14 cellular contexts compared by ENCODE assay signal in the genomic region with DNA sequence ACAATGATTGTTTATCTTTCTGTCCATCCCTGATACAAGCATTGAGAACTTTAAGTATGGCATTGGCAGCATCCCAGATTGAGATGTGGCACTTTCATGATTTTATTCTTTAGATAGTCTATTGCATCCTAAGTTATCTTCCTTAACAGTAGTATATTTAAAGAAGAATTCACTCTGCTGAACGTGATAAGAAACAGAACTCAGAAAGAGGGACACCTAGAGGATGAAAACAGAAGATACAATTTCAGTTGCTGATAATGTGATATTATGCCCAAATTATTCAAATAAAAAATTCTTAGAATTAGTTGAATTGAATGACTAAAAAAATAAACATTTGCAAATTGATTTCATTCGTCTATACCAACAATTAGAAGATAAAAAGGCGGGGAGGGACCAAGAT.
DNase-seq lines count a peak whose midpoint lies in the region; ATAC-seq, FAIRE-seq and TF ChIP-seq lines count a peak whose summit lies in the region.
"Had no signal": no experiment of that assay in that cellular context is flagged by ENCODE, and none has a peak within 500 bp of the region (broad histone marks: within the 10 kb centered on the region; RNA-seq: fewer than 3 reads in every experiment).

No MANE protein-coding gene starts in this region.

- H3K4me3 ChIP-seq in liver (ENCODE audit: low read depth in 1 of 3, low read length in 3 of 3), result no peak overlapping the region
- no peak overlapping the region for H3K4me3 ChIP-seq in HepG2 (replicated peaks in 1 of 3; ENCODE audit: insufficient read depth in 1 of 3, low read depth in 2 of 3, low read length in 3 of 3)
- no peak overlapping the region for H3K4me3 ChIP-seq in PC-3 (ENCODE audit: low read length)
- no peak overlapping the region for H3K4me3 ChIP-seq in epithelial cell of proximal tubule (ENCODE audit: low read depth, low read length)
- H3K4me3 ChIP-seq in upper lobe of right lung, result no peak overlapping the region

- intact Hi-C loops in HepG2 (cut with micrococcal nuclease; ENCODE audit: unreplicated experiment) (no loop called here), PC-3 (cut with micrococcal nuclease) (no loop called here), upper lobe of right lung (cut with DNase I) (no loop called here)

- H3K9me3 ChIP-seq in liver (ENCODE audit: control insufficient read depth in 4 of 4, low read length in 3 of 4), result peaks cover 0 to 2% (median 0%) of the 10 kb centered on the region in 4 donors
- no peaks in the 10 kb centered on the region for H3K9me3 ChIP-seq in HepG2 (ENCODE audit: low read length)
- no peaks in the 10 kb centered on the region for H3K9me3 ChIP-seq in PC-3 (ENCODE audit: low read length)
- no peaks in the 10 kb centered on the region for H3K9me3 ChIP-seq in upper lobe of right lung
- H3K9me3 ChIP-seq: Caco-2 had no signal

- CTCF ChIA-PET in HepG2 (lab: Yijun Ruan, JAX; ENCODE audit: low intra/inter-chr PET ratio, low total read pairs), result no interaction called here
- CTCF ChIA-PET in PC-3 (lab: Charles Lee), result no interaction called here

- no TSS peak for BruUV-seq in HepG2 (replicated peaks; lab: Mats Ljungman, UMichigan)
- no TSS peak for BruUV-seq in PC-3 (replicated peaks; lab: Mats Ljungman, UMichigan)

- H3K36me3 ChIP-seq in liver (ENCODE audit: control insufficient read depth in 4 of 4, insufficient read depth in 3 of 4, low read depth in 1 of 4, low read length in 3 of 4), result no peaks in the 10 kb centered on the region
- no peaks in the 10 kb centered on the region for H3K36me3 ChIP-seq in HepG2 (replicated peaks in 1 of 2; ENCODE audit: control insufficient read depth in 1 of 2, insufficient read depth in 2 of 2, low read length in 2 of 2)
- H3K36me3 ChIP-seq in PC-3 (ENCODE audit: low read depth, low read length), result no peaks in the 10 kb centered on the region
- no peaks in the 10 kb centered on the region for H3K36me3 ChIP-seq in upper lobe of right lung

- TF ChIP-seq EP300 in HepG2 (IDR thresholded peaks at IDR 0.05; ENCODE audit: low read depth in 2 of 2, low read length in 2 of 2) (no peak), HepG2 (CRISPR knock-in tag; IDR thresholded peaks at IDR 0.05; ENCODE audit: borderline replicate concordance) (no peak)

- H3K27ac ChIP-seq in liver (ENCODE audit: low read depth in 1 of 2, low read length in 2 of 2), result no peak overlapping the region
- no peak overlapping the region for H3K27ac ChIP-seq in HepG2 (ENCODE audit: extremely low read length, insufficient read depth, low read length)
- H3K27ac ChIP-seq in PC-3 (ENCODE audit: low read length), result no peak overlapping the region
- H3K27ac ChIP-seq in upper lobe of right lung, result no peak overlapping the region

- no peaks in the 10 kb centered on the region for H3K4me1 ChIP-seq in liver (ENCODE audit: control insufficient read depth in 4 of 4, insufficient read depth in 4 of 4, low read length in 3 of 4)
- no peaks in the 10 kb centered on the region for H3K4me1 ChIP-seq in HepG2 (ENCODE audit: insufficient read depth, low read length)
- no peaks in the 10 kb centered on the region for H3K4me1 ChIP-seq in PC-3 (ENCODE audit: insufficient read depth, low read length)
- H3K4me1 ChIP-seq in upper lobe of right lung, result no peaks in the 10 kb centered on the region
- H3K4me1 ChIP-seq: Caco-2 had no signal

- H4K20me1 ChIP-seq in HepG2 (ENCODE audit: insufficient read depth, low read length) (no peaks in the 10 kb centered on the region), PC-3 (ENCODE audit: low read length) (no peaks in the 10 kb centered on the region)

- H3K9ac ChIP-seq in liver (ENCODE audit: low read depth in 1 of 2, low read length in 2 of 2) (no peak overlapping the region), HepG2 (ENCODE audit: insufficient read depth, low read depth, low read length) (no peak overlapping the region), PC-3 (ENCODE audit: low read length) (no peak overlapping the region)

- in situ Hi-C loops in HepG2 (cut with HindIII; ENCODE audit: extremely low pct_ligation_motif_present, low pct_unique_long_range_greater_than_20kb), result no loop called here

- H3K27me3 ChIP-seq in liver (ENCODE audit: control insufficient read depth in 4 of 4, insufficient read depth in 4 of 4, low read length in 3 of 4) (no peaks in the 10 kb centered on the region), HepG2 (ENCODE audit: control insufficient read depth in 1 of 2, insufficient read depth in 2 of 2, low read length in 2 of 2) (no peaks in the 10 kb centered on the region), PC-3 (ENCODE audit: low read length) (no peaks in the 10 kb centered on the region), upper lobe of right lung (no peaks in the 10 kb centered on the region)

- TF ChIP-seq RAD21 in liver (IDR thresholded peaks at IDR 0.05) (peak; percentile 46 to 51), HepG2 (CRISPR knock-in tag; IDR thresholded peaks at IDR 0.05) (no peak)

- TF ChIP-seq CTCF in liver (IDR thresholded peaks at IDR 0.05; ENCODE audit: low read depth, low read length, missing input control) (peak; percentile 24), HepG2 (CRISPR knock-in tag; IDR thresholded peaks at IDR 0.05) (no peak), PC-3 (conservative IDR thresholded peaks at IDR 0.05; ENCODE audit: low read depth, low read length) (peak; percentile 61), epithelial cell of proximal tubule (conservative IDR thresholded peaks at IDR 0.05; ENCODE audit: low read depth, low read length) (peak; percentile 44), upper lobe of right lung (IDR thresholded peaks at IDR 0.05) (peak; percentile 35)

- FAIRE-seq in HepG2 (lab: Jason Lieb, UNC), result no peak
- FAIRE-seq: frontal cortex, H54 had no signal

- POLR2A ChIA-PET in HepG2 (lab: Yijun Ruan, JAX) (no interaction called here), PC-3 (lab: Charles Lee; ENCODE audit: unreplicated experiment) (no interaction called here)

- ATAC-seq in HepG2, result no peak
- ATAC-seq in PC-3, result no peak
- no peak for ATAC-seq in upper lobe of right lung
- no peak for ATAC-seq in GM21360 (IDR thresholded peaks at IDR 0.05; ENCODE audit: unreplicated experiment)
- ATAC-seq in GM21447 (IDR thresholded peaks at IDR 0.05; ENCODE audit: unreplicated experiment), result no peak
- no peak for ATAC-seq in GM18498 (IDR thresholded peaks at IDR 0.05; ENCODE audit: unreplicated experiment)

- no peaks in the 10 kb centered on the region for H3K9me2 ChIP-seq in PC-3 (replicated peaks; ENCODE audit: low read length)

- WGBS in liver, result 31% methylated on average over 3 of the region's 3 CpGs
- WGBS in HepG2 (ENCODE audit: low lambda C conversion rate), result 0% methylated on average over 3 of the region's 3 CpGs

- H3K4me2 ChIP-seq in HepG2 (ENCODE audit: low read depth, low read length) (no peak overlapping the region), PC-3 (ENCODE audit: low read length) (no peak overlapping the region)

- no peaks in the 10 kb centered on the region for H3K79me2 ChIP-seq in HepG2 (ENCODE audit: insufficient read depth, low read length)
- no peaks in the 10 kb centered on the region for H3K79me2 ChIP-seq in PC-3 (ENCODE audit: low read length)

- H2AFZ ChIP-seq in HepG2 (ENCODE audit: low read length), result no peak overlapping the region
- peak overlapping the region; percentile 28; the same call in 1 of the 2 replicates for H2AFZ ChIP-seq in PC-3 (ENCODE audit: low read length)

- DNase-seq in HepG2 (ENCODE audit: low spot score), result no peak
- peak; percentile 33 for DNase-seq in PC-3
- DNase-seq in epithelial cell of proximal tubule (ENCODE audit: low read depth), result no peak
- no peak for DNase-seq in upper lobe of right lung
- DNase-seq: activated gamma-delta T cell treated with Interleukin-2 at 50 U/mL for 16 hours; Caco-2; cerebellar nuclear complex; stimulated activated CD4-positive, alpha-beta T cell treated with anti-CD3 and anti-CD28 coated beads, Interleukin-12 subunit alpha, Interleukin-12 subunit beta, amount 100 ng/mL, for 4 hours had no signal

- no peak for TF ChIP-seq POLR2A in HepG2 (IDR thresholded peaks at IDR 0.05; ENCODE audit: insufficient read depth in 1 of 2, low read depth in 2 of 2, low read length in 2 of 2)

- H3F3A ChIP-seq in PC-3 (ENCODE audit: low read length, unreplicated experiment), result no peaks in the 10 kb centered on the region

TF ChIP-seq in liver, 16 proteins besides CTCF, POLR2A, EP300 and RAD21 (continues in another document):
- TF ChIP-seq, protein P1, sequence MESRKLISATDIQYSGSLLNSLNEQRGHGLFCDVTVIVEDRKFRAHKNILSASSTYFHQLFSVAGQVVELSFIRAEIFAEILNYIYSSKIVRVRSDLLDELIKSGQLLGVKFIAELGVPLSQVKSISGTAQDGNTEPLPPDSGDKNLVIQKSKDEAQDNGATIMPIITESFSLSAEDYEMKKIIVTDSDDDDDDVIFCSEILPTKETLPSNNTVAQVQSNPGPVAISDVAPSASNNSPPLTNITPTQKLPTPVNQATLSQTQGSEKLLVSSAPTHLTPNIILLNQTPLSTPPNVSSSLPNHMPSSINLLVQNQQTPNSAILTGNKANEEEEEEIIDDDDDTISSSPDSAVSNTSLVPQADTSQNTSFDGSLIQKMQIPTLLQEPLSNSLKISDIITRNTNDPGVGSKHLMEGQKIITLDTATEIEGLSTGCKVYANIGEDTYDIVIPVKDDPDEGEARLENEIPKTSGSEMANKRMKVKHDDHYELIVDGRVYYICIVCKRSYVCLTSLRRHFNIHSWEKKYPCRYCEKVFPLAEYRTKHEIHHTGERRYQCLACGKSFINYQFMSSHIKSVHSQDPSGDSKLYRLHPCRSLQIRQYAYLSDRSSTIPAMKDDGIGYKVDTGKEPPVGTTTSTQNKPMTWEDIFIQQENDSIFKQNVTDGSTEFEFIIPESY (IDR thresholded peaks at IDR 0.05), result no peak
- TF ChIP-seq HNF4G (IDR thresholded peaks at IDR 0.05), result no peak

TF ChIP-seq in HepG2, 621 proteins besides CTCF, POLR2A, EP300 and RAD21:
- no peak for TF ChIP-seq SP2 (CRISPR knock-in tag; IDR thresholded peaks at IDR 0.05)
- TF ChIP-seq CEBPG (CRISPR knock-in tag; IDR thresholded peaks at IDR 0.05), result no peak
- TF ChIP-seq ZFP1 (CRISPR knock-in tag; IDR thresholded peaks at IDR 0.05), result no peak
